ENCODE assay signal across 8 cellular contexts in the genomic region with DNA sequence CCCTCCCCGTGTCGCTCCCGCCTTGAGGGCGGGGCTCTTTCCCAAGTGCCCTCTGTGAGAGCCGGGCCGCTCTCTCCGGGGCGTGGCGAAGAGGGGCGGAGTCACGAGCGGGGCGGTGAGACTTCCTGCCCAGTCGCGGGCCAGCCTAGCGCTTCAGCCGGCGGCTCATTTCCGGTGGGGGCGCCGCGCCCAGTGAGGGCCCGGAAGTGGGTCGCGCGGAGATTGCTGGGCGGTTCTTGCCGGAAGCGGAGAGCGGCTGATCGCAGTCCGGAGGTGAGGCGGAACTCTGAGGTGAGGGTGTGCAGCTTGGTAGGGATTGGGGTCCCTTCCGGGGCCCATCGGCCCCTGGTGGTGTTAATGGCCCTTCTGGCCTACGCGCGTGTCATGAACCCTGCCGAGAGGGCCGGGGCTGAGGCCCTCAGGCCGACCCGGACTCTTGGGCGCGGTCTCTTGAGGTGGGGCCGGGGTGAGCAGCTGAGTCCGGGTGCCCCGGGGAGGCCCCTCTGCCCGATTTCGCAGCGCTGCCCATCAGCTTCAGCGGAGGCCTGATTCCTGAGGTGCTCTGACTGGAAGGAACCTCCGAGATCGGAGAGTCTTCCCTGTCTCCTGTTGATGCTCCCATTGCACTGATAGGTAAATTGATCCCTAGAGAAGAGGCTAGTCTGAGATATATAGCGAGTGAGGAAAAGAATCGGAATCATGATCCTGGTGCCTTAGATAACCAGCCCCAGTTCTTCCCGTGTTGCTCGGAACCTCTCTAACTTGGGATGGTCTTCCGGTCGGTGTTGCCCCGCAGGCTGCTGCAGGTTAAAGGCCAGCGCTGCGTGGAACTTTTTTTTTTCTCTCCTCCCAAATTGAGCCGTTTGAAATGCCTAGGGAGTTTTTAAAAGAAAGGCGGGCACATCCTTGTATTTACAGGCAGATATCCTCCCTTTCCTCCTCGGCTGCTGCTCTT.
A peak's percentile ranks its signal among the peaks of the same experiment; 100 is the strongest.
DNase-seq lines count a peak whose midpoint lies in the region; ATAC-seq and TF ChIP-seq lines count a peak whose summit lies in the region.

A gene with protein sequence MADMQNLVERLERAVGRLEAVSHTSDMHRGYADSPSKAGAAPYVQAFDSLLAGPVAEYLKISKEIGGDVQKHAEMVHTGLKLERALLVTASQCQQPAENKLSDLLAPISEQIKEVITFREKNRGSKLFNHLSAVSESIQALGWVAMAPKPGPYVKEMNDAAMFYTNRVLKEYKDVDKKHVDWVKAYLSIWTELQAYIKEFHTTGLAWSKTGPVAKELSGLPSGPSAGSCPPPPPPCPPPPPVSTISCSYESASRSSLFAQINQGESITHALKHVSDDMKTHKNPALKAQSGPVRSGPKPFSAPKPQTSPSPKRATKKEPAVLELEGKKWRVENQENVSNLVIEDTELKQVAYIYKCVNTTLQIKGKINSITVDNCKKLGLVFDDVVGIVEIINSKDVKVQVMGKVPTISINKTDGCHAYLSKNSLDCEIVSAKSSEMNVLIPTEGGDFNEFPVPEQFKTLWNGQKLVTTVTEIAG (plus strand): TSS at position 219 of the 955 bp plus-strand sequence. CDS start 18,618 bp downstream, outside the sequence.

- H3K9me3 Mint-ChIP-seq in central memory CD8-positive, alpha-beta T cell = no peaks in the 10 kb centered on the region

- in situ Hi-C loops in GM18951 (cut with MboI; ENCODE audit: low sequenced_read_pairs, unreplicated experiment) = no loop called here

- peak; percentile 99 for DNase-seq in AG08395 (ENCODE audit: low spot score)
- DNase-seq in NCI-H345 (lab: John Stamatoyannopoulos, UW) = peak; percentile 99
- peak; percentile 99 for DNase-seq in activated CD4-positive, CD25-positive, alpha-beta regulatory T cell treated with anti-CD3 and anti-CD28 coated beads, Interleukin-2, amount 50 U/mL, for 16 hours (ENCODE audit: low read depth, low spot score)
- peak; percentile 99 to 100 for DNase-seq in central memory CD8-positive, alpha-beta T cell (ENCODE audit: low spot score in 2 of 2)
- DNase-seq in inferior parietal cortex (ENCODE audit: extremely low spot score) = peak; percentile 98
- peak; percentile 100 for DNase-seq in stimulated activated CD4-positive, alpha-beta T cell treated with anti-CD3 and anti-CD28 coated beads, Interleukin-12 subunit alpha, Interleukin-12 subunit beta, amount 100 ng/mL, for 4 hours

- peaks cover 80% of the 10 kb centered on the region for H3K4me1 Mint-ChIP-seq in central memory CD8-positive, alpha-beta T cell

- peak within 1 kb of the TSS; percentile 96 for H3K27ac Mint-ChIP-seq in central memory CD8-positive, alpha-beta T cell (ENCODE audit: low read depth)

- peaks cover 35% of the 10 kb centered on the region for H3K36me3 Mint-ChIP-seq in central memory CD8-positive, alpha-beta T cell (ENCODE audit: insufficient read depth)

- no peaks in the 10 kb centered on the region for H3K27me3 Mint-ChIP-seq in central memory CD8-positive, alpha-beta T cell

- H3K4me3 Mint-ChIP-seq in central memory CD8-positive, alpha-beta T cell = peak within 1 kb of the TSS; percentile 76

- peak; percentile 78 for ATAC-seq in HG03196 (IDR thresholded peaks at IDR 0.05; ENCODE audit: unreplicated experiment)
- peak; percentile 89 for ATAC-seq in central memory CD8-positive, alpha-beta T cell (replicated peaks; ENCODE audit: extremely low read depth, poor library complexity, severe bottlenecking)

- peak; percentile 77 for TF ChIP-seq POLR2A in GM18951 (IDR thresholded peaks at IDR 0.05; ENCODE audit: extremely low read depth, insufficient read depth, insufficient read length)

Comparison
In these comparisons a context has a peak if more than half of its experiments do, and no peak if none do; other contexts are left out.
1. Peak in every context shown above with its lines: DNase-seq and ATAC-seq.